8 cellular contexts compared by ENCODE assay signal in the genomic region with DNA sequence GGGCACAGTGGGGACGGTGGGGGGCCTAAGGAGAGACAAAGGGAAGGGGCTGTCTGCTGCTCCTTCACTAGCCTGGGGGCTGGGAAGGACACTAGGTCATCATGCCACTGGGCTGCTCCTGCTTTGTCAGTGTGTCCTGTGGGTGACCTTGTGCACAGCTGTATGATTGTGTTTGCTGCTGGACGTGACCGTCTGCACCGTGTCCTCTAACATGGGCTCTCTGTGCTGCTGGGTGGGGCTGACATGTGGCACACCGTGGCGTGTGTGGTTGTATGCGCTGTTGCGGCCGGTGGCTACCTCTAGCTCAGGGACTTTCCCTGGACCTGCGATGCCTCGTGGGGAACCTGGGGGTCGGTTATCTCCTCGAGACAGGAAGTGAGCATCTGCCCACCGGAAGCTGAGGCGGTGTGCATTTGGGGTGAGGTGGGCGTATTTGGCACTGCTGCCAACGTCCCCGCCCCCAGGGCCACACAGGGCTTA. TPM values are rescaled to one million over a fixed set of nuclear protein-coding genes. Genes with fewer than 3 reads are reported as not detected.
DNase-seq lines count a peak whose midpoint lies in the region; ATAC-seq and TF ChIP-seq lines count a peak whose summit lies in the region.

No MANE protein-coding gene starts in this region.

- peak; percentile 23 to 39 (median 34) for DNase-seq in activated CD4-positive, CD25-positive, alpha-beta regulatory T cell (lab: John Stamatoyannopoulos, UW)
- DNase-seq in effector memory CD8-positive, alpha-beta T cell = peak; percentile 87 to 91 (median 91)
- DNase-seq in stimulated activated CD8-positive, alpha-beta memory T cell treated with anti-CD3 and anti-CD28 coated beads, Interleukin-2, amount 100 ng/mL, for 48 hours (ENCODE audit: low read depth in 2 of 2) = peak; percentile 66 to 72
- DNase-seq in NCI-H345 (lab: John Stamatoyannopoulos, UW) (no peak), adrenal gland (no peak)

- TF ChIP-seq POLR2A in adrenal gland (IDR thresholded peaks at IDR 0.05) = no peak

- no peaks in the 10 kb centered on the region for H3K9me2 ChIP-seq in DOHH2 (replicated peaks; ENCODE audit: control insufficient read depth, low read length)

- H3K36me3 ChIP-seq in DOHH2 (ENCODE audit: control insufficient read depth, low read length) (peaks cover 65% of the 10 kb centered on the region), adrenal gland (replicated peaks in 1 of 2) (no peaks in the 10 kb centered on the region)

- peaks cover 57% of the 10 kb centered on the region for H3F3A ChIP-seq in DOHH2 (ENCODE audit: control insufficient read depth, insufficient read depth)

- H3K4me1 Mint-ChIP-seq in effector memory CD8-positive, alpha-beta T cell (ENCODE audit: low read depth in 2 of 2) = peaks cover 40 to 46% of the 10 kb centered on the region in 2 donors

- H3K27me3 Mint-ChIP-seq in effector memory CD8-positive, alpha-beta T cell = peaks cover 0 to 6% of the 10 kb centered on the region in 2 donors

- intact Hi-C loops in adrenal gland (cut with DNase I) = no loop called here

- TF ChIP-seq CTCF in DOHH2 (IDR thresholded peaks at IDR 0.05; ENCODE audit: low read depth, low read length, poor library complexity, severe bottlenecking) (no peak), adrenal gland (IDR thresholded peaks at IDR 0.05) (no peak)

- H3K4me1 ChIP-seq in DOHH2 (ENCODE audit: control insufficient read depth, low read length) (peaks cover 76% of the 10 kb centered on the region), adrenal gland (replicated peaks in 1 of 2) (peaks cover 10 to 16% of the 10 kb centered on the region in 2 donors)

- no peaks in the 10 kb centered on the region for H3K9me3 ChIP-seq in DOHH2 (ENCODE audit: control insufficient read depth, insufficient read depth, low read length)
- no peaks in the 10 kb centered on the region for H3K9me3 ChIP-seq in adrenal gland (replicated peaks in 1 of 3)

- peak overlapping the region; percentile 99 for H3K4me3 ChIP-seq in DOHH2 (ENCODE audit: low read length)
- no peak overlapping the region for H3K4me3 ChIP-seq in adrenal gland

- H3K4me3 Mint-ChIP-seq in effector memory CD8-positive, alpha-beta T cell = peak overlapping the region; percentile 94 to 100

- peaks cover 76% of the 10 kb centered on the region for H3K79me2 ChIP-seq in DOHH2 (ENCODE audit: control insufficient read depth, low read length)

- ATAC-seq in HG02610 (IDR thresholded peaks at IDR 0.05; ENCODE audit: unreplicated experiment) (peak; percentile 30), HG03354 (IDR thresholded peaks at IDR 0.05; ENCODE audit: poor library complexity, severe bottlenecking, unreplicated experiment) (no peak)
- peak; percentile 69 for ATAC-seq in effector memory CD8-positive, alpha-beta T cell (replicated peaks)

- H3K27me3 ChIP-seq in DOHH2 (ENCODE audit: control insufficient read depth, low read length) (no peaks in the 10 kb centered on the region), adrenal gland (peaks cover 16% of the 10 kb centered on the region)

- H3K9me3 Mint-ChIP-seq in effector memory CD8-positive, alpha-beta T cell = no peaks in the 10 kb centered on the region

- H3K27ac Mint-ChIP-seq in effector memory CD8-positive, alpha-beta T cell = peak overlapping the region; percentile 92 to 98

- 18 to 29% (median 26%) methylated on average over 10 to 18 of the region's 18 CpGs for WGBS in adrenal gland, 4 donors

- H3K36me3 Mint-ChIP-seq in effector memory CD8-positive, alpha-beta T cell (ENCODE audit: insufficient read depth) = peaks cover 53% of the 10 kb centered on the region

- peak overlapping the region; percentile 96 for H3K4me2 ChIP-seq in DOHH2 (ENCODE audit: low read length)

- no peaks in the 10 kb centered on the region for H4K20me1 ChIP-seq in DOHH2 (ENCODE audit: control insufficient read depth, insufficient read depth, low read depth, low read length)

- H3K27ac ChIP-seq in DOHH2 (ENCODE audit: low read depth, low read length) = peak overlapping the region; percentile 97
- no peak overlapping the region for H3K27ac ChIP-seq in adrenal gland

RNA-seq across cellular contexts. Expression of a gene that starts 3.1 kb away (rescaled TPM):
- 1 to 10 TPM in 3 of 8 donors, under 1 TPM in 5; 0.39 to 1.8 (median 0.87) TPM for total RNA-seq in adrenal gland
- 1 to 10 TPM in 1 of 3 donors, under 1 TPM in 2; 0.31 to 2.6 (median 0.88) TPM for polyA plus RNA-seq in adrenal gland

RNA-seq across cellular contexts. Expression of a gene that starts 14.4 kb away (rescaled TPM):
- 10 to 100 TPM; 34.8 to 51.4 (median 40.3) TPM for total RNA-seq in adrenal gland
- polyA plus RNA-seq in adrenal gland = 10 to 100 TPM; 28.1 to 36.7 (median 35.5) TPM

RNA-seq across cellular contexts. Expression of a gene that starts 37.2 kb away (rescaled TPM):
- total RNA-seq in adrenal gland = 100 to 1,000 TPM in 6 of 8 donors, 10 to 100 TPM in 2; 70.6 to 269 (median 133) TPM
- 100 to 1,000 TPM in 1 of 3 donors, 10 to 100 TPM in 2; 65.2 to 106 (median 68.6) TPM for polyA plus RNA-seq in adrenal gland

Comparison
In these comparisons a context has a peak if more than half of its experiments do, and no peak if none do; other contexts are left out.
1. DNase-seq: peak in activated CD4-positive, CD25-positive, alpha-beta regulatory T cell (4 of 4), effector memory CD8-positive, alpha-beta T cell (3 of 3) and stimulated activated CD8-positive, alpha-beta memory T cell treated with anti-CD3 and anti-CD28 coated beads, Interleukin-2, amount 100 ng/mL, for 48 hours (2 of 2); none in NCI-H345 (single experiment) and adrenal gland (0 of 7).